In genomic region chr21:42262826-42263225, GRCh38 we compare ENCODE assay signal across 10 cellular contexts. TPM values are rescaled to one million over a fixed set of nuclear protein-coding genes. Genes with fewer than 3 reads are reported as not detected.
DNase-seq lines count a peak whose midpoint lies in the region; ATAC-seq and TF ChIP-seq lines count a peak whose summit lies in the region.
"Had no signal": no experiment of that assay in that cellular context is flagged by ENCODE, and none has a peak within 500 bp of the region (broad histone marks: within the 10 kb centered on the region; RNA-seq: fewer than 3 reads in every experiment).

No MANE protein-coding gene starts in this region.

- no peaks in the 10 kb centered on the region for H3K27me3 ChIP-seq in right atrium auricular region
- H3K27me3 ChIP-seq in skeletal muscle tissue (ENCODE audit: control insufficient read depth in 3 of 3, insufficient read depth in 3 of 3, low read length in 3 of 3), result no peaks in the 10 kb centered on the region

- H3K27ac ChIP-seq in right atrium auricular region (peak overlapping the region; percentile 60 to 73), skeletal muscle tissue (ENCODE audit: low read depth, low read length) (peak overlapping the region; percentile 75)

- H3K4me1 ChIP-seq in right atrium auricular region, result peaks cover 0 to 60% of the 10 kb centered on the region in 2 donors
- peaks cover 77 to 86% (median 83%) of the 10 kb centered on the region in 3 donors for H3K4me1 ChIP-seq in skeletal muscle tissue (ENCODE audit: control insufficient read depth in 3 of 3, insufficient read depth in 3 of 3, low read length in 3 of 3)

- peak overlapping the region in 1 of 3 donors; percentile 41 for H3K9ac ChIP-seq in skeletal muscle tissue (ENCODE audit: low read depth in 1 of 3, low read length in 3 of 3)

- ATAC-seq in HG02970 (IDR thresholded peaks at IDR 0.05; ENCODE audit: low FRiP score, unreplicated experiment) (no peak), HG02588 (IDR thresholded peaks at IDR 0.05; ENCODE audit: unreplicated experiment) (no peak)

- no peaks in the 10 kb centered on the region for H3K36me3 ChIP-seq in right atrium auricular region
- H3K36me3 ChIP-seq in skeletal muscle tissue (ENCODE audit: control insufficient read depth in 3 of 3, insufficient read depth in 3 of 3, low read length in 3 of 3), result peaks cover 0 to 11% (median 0%) of the 10 kb centered on the region in 3 donors

- H3K9me3 ChIP-seq in right atrium auricular region, result no peaks in the 10 kb centered on the region
- no peaks in the 10 kb centered on the region for H3K9me3 ChIP-seq in skeletal muscle tissue (ENCODE audit: control insufficient read depth in 3 of 3, low read length in 3 of 3)

- peak; percentile 31 for DNase-seq in HPDE6-E6E7 (ENCODE audit: extremely low spot score)
- peak; percentile 51 for DNase-seq in astrocyte of the hippocampus (ENCODE audit: low read depth, low spot score)
- peak; percentile 75 for DNase-seq in right atrium auricular region (ENCODE audit: low spot score)
- no peak for DNase-seq in NCI-H1105 (lab: John Stamatoyannopoulos, UW)
- no peak for DNase-seq in NCI-H187 treated with DMSO at 0.1 percent for 48 hours (lab: John Stamatoyannopoulos, UW)
- DNase-seq: activated naive CD4-positive, alpha-beta T cell treated with Interleukin-2 at 50 U/mL for 16 hours; T-helper 2 cell had no signal

- H3K4me3 ChIP-seq in right atrium auricular region (no peak overlapping the region), skeletal muscle tissue (ENCODE audit: low read length in 3 of 3) (peak overlapping the region in 1 of 3 donors; percentile 32)

- TF ChIP-seq CTCF in right atrium auricular region (IDR thresholded peaks at IDR 0.05), result no peak

RNA-seq across cellular contexts. Expression of gene ABCG1, which starts 43.9 kb away (rescaled TPM):
- total RNA-seq in right atrium auricular region (10 to 100 TPM in 1 of 2 donors, 1 to 10 TPM in 1; 7.9 to 12.3 TPM), skeletal muscle tissue (20.4 TPM)

RNA-seq across cellular contexts. Expression of gene TFF3, which starts 52.4 kb away (rescaled TPM):
- total RNA-seq in right atrium auricular region (1 to 10 TPM; 5.0 TPM), skeletal muscle tissue (5.2 TPM)

Comparison
In these comparisons a context has a peak if more than half of its experiments do, and no peak if none do; other contexts are left out.
1. DNase-seq: peak in HPDE6-E6E7 (single experiment), astrocyte of the hippocampus (single experiment) and right atrium auricular region (single experiment); none in NCI-H1105 (single experiment) and NCI-H187 treated with DMSO at 0.1 percent for 48 hours (single experiment).